In the genomic region with DNA sequence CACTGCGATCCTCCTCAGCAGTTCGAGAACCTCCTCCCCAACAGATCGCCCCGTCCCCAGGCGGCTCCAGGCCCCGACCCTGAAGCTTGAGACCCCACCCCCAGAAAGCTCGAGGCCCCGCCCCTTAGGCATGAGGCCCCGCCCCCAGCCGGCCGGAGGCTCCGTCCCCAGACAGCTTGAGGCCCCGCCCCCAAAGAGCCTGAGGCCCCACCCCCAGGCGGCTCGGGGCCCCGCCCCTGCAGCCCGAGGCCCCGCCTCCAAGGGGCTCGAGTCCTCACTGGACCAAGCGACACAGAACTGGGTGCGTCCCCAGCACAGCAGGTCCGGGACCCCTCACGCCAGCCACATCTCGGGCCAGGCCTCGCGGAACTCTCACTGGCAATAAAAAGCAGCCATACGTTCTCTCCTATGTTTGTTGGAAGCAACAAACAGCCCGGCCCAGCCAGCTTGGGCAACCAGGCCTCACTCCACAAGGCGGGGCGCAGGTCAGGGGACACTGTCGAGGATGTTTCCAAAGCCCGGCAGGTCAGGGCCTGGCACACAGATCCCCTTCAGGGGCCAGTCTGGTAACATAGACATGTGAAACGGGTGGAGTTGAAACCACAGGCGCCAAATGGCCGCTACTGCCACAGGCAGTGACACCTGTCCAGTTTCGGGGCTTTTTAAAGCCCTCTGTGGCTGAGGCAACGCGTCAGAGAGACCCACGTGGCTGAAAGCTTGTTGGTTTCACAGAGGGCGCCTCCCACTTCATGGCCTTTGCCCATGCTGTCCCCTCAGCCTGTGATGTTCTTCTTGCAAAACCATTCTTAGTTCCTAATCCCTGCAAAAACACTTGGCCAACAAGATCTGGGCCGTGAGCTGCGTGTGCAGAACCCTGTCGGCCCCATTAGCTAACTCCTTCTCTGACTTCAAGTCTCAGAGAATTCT, we compare ENCODE assay signal across 9 cellular contexts.
DNase-seq lines count a peak whose midpoint lies in the region; ATAC-seq and TF ChIP-seq lines count a peak whose summit lies in the region.
"Had no signal": no experiment of that assay in that cellular context is flagged by ENCODE, and none has a peak within 500 bp of the region (broad histone marks: within the 10 kb centered on the region; RNA-seq: fewer than 3 reads in every experiment).

No MANE protein-coding gene starts in this region.

- no peak overlapping the region for H3K4me3 ChIP-seq in uterus

- ATAC-seq in GM19438 (IDR thresholded peaks at IDR 0.05; ENCODE audit: low read depth, unreplicated experiment) (peak; percentile 91), HG03175 (IDR thresholded peaks at IDR 0.05; ENCODE audit: unreplicated experiment) (peak; percentile 89), naive B cell (ENCODE audit: low read depth in 2 of 2) (peak; percentile 46 to 75)

- DNase-seq in ELF-1 (ENCODE audit: low read depth, low spot score): peak; percentile 64
- peak; percentile 64 for DNase-seq in activated CD8-positive, alpha-beta memory T cell treated with anti-CD3 and anti-CD28 coated beads, Interleukin-2, amount 50 U/mL, for 48 hours
- DNase-seq in naive B cell: no peak
- DNase-seq in hypothalamus (lab: John Stamatoyannopoulos, UW): no peak
- DNase-seq in progenitor cell of endocrine pancreas (ENCODE audit: low spot score, unreplicated experiment): no peak
- no peak for DNase-seq in uterus

- intact Hi-C loops in uterus (cut with DNase I; ENCODE audit: low total_unique reads): no loop called here

- H3K36me3 Mint-ChIP-seq in naive B cell (no peaks in the 10 kb centered on the region), progenitor cell of endocrine pancreas (ENCODE audit: insufficient read depth) (no peaks in the 10 kb centered on the region)
- H3K36me3 Mint-ChIP-seq: naive thymus-derived CD8-positive, alpha-beta T cell had no signal

- TF ChIP-seq CTCF in progenitor cell of endocrine pancreas (IDR thresholded peaks at IDR 0.05; ENCODE audit: unreplicated experiment): no peak
- no peak for TF ChIP-seq CTCF in uterus (IDR thresholded peaks at IDR 0.05)

- H3K4me1 Mint-ChIP-seq in naive B cell (peaks cover 0 to 4% (median 2%) of the 10 kb centered on the region in 3 donors), progenitor cell of endocrine pancreas (ENCODE audit: low read depth) (no peaks in the 10 kb centered on the region)

- H3K4me1 ChIP-seq in uterus: peaks cover 0 to 4% of the 10 kb centered on the region in 2 donors

- H3K4me3 Mint-ChIP-seq in naive B cell (peak overlapping the region in 2 of 8 donors; percentile 12 to 71), progenitor cell of endocrine pancreas (ENCODE audit: low read depth) (no peak overlapping the region)
- H3K4me3 Mint-ChIP-seq: naive thymus-derived CD8-positive, alpha-beta T cell had no signal

- no peaks in the 10 kb centered on the region for H3K27me3 ChIP-seq in uterus

- no peaks in the 10 kb centered on the region for H3K36me3 ChIP-seq in uterus

- no peaks in the 10 kb centered on the region for H3K9me3 ChIP-seq in uterus

- peaks cover 0 to 6% (median 0%) of the 10 kb centered on the region in 3 donors for H3K27me3 Mint-ChIP-seq in naive B cell
- no peaks in the 10 kb centered on the region for H3K27me3 Mint-ChIP-seq in progenitor cell of endocrine pancreas
- H3K27me3 Mint-ChIP-seq: naive thymus-derived CD8-positive, alpha-beta T cell had no signal

- H3K27ac Mint-ChIP-seq in naive B cell (peak overlapping the region in 4 of 6 donors; percentile 14 to 84 (median 26)), progenitor cell of endocrine pancreas (no peak overlapping the region)

- no peaks in the 10 kb centered on the region for H3K9me3 Mint-ChIP-seq in naive B cell
- no peaks in the 10 kb centered on the region for H3K9me3 Mint-ChIP-seq in progenitor cell of endocrine pancreas (ENCODE audit: low read depth)
- H3K9me3 Mint-ChIP-seq: naive thymus-derived CD8-positive, alpha-beta T cell had no signal

- no peak for TF ChIP-seq POLR2A in uterus (IDR thresholded peaks at IDR 0.05)

- no peak overlapping the region for H3K27ac ChIP-seq in uterus

Comparison
In these comparisons a context has a peak if more than half of its experiments do, and no peak if none do; other contexts are left out.
1. DNase-seq: peak in ELF-1 (single experiment) and activated CD8-positive, alpha-beta memory T cell treated with anti-CD3 and anti-CD28 coated beads, Interleukin-2, amount 50 U/mL, for 48 hours (single experiment); none in naive B cell (single experiment), hypothalamus (0 of 51), progenitor cell of endocrine pancreas (single experiment) and uterus (0 of 2).
2. Peak in every context shown above with its lines, with median percentiles within 50 percentile points of each other: ATAC-seq.